ENCODE assay signal across 9 cellular contexts in the genomic region with DNA sequence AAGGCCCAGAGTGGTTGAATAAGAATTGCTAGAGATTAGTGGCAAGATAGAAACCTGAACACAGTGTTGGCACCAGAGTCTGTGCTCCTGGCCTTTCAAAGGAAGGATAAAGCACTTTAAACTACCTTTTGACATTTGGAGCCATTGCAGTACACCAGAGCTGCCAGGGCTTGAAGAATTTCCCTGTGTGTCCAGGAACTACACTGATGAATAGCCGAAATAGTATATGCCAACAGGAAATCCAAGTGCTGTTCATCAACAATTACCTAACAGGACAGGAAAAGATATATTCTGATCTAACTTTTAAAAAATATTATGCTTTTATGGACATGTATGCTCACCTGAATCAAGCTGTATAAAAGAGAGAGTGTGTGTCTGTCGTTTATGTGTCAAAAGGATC.
"Had no signal": no experiment of that assay in that cellular context is flagged by ENCODE, and none has a peak within 500 bp of the region (broad histone marks: within the 10 kb centered on the region; RNA-seq: fewer than 3 reads in every experiment).

No MANE protein-coding gene starts in this region.

- DNase-seq: GM23248, GOT3, H7, H9, HCEC 1CT, HFFc6 had no signal

- H3K4me3 ChIP-seq: GM23248, GM23338, HAP-1 had no signal

- ATAC-seq: GM23338, HCT116 had no signal

- H3K9me3 ChIP-seq: HAP-1 had no signal

- H3K27ac ChIP-seq: GM23248 had no signal
